ENCODE assay signal across 1 cellular context in the genomic region with DNA sequence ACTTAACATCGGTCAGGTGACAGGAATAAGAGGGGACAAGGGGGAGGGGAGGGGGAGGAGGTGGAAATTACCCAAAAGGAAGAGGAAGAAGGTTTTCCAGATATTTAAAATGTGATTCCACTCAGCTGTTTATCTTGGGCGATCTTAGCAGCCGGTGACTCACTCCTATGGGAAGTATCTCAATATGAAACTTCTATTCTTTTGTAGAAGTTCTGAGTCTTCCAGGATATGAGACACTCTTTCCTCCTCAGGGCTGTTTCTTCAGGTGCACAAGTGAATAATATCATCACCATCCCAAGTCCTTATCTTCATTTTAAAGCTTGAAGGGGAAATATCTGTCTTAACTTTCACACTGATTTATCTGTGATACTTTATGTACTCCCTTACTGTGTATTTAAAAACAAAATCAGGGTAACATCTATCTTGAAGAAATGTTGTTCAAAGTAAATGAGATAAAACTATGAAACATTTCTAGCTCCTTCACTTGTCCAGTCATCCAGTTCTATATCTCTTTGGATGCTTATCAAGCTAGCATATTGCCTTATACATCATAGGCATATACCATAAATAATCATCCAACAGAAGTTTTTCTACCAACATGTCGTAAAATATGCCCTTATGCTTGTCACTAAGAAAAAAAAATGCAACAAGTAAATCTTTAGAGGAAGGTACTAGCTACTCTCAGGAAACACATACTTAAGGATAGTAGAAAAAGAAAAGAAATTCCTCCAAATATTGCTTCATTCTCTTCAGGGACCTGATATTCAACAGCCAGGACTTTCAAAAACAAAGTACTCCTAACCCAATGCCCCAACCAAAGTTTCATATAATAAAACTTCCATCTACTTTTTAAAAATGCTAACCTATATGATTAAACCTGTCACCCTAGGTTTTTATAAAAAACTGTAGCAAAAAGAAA.
TF ChIP-seq lines count a peak whose summit lies in the region.

No MANE protein-coding gene starts in this region.

TF ChIP-seq in HepG2, 621 proteins besides CTCF, POLR2A, EP300 and RAD21:
- TF ChIP-seq PAF1 (CRISPR knock-in tag; IDR thresholded peaks at IDR 0.05) (no peak), HNRNPK (IDR thresholded peaks at IDR 0.05; ENCODE audit: low read depth, low read length, poor library complexity, severe bottlenecking) (peak; percentile 88)
